8 cellular contexts compared by ENCODE assay signal in genomic region chr17:3710951-3711383, GRCh38. TPM values are rescaled to one million over a fixed set of nuclear protein-coding genes. Genes with fewer than 3 reads are reported as not detected.
DNase-seq lines count a peak whose midpoint lies in the region; ATAC-seq and TF ChIP-seq lines count a peak whose summit lies in the region.

No MANE protein-coding gene starts in this region.

- no peaks in the 10 kb centered on the region for H3K79me1 ChIP-seq in trophoblast cell (ENCODE audit: low read length)

- no peak overlapping the region for H2BK120ac ChIP-seq in trophoblast cell (ENCODE audit: insufficient read depth, low read length, poor library complexity)

- H3K9me3 Mint-ChIP-seq in activated T-helper 2 cell treated with anti-CD3 and anti-CD28 coated beads, Interferon-gamma antibody, Interleukin-2, Interleukin-4, amounts not matched to agents 10 μg/mL and 5 μg/mL and 100 μg/mL, durations not matched to agents 14 hours and 24 hours and 36 hours: no peaks in the 10 kb centered on the region

- H3K9me3 ChIP-seq in PC-9 (ENCODE audit: insufficient read depth, low read depth) (no peaks in the 10 kb centered on the region), trophoblast cell (ENCODE audit: insufficient read depth, low read depth, low read length) (no peaks in the 10 kb centered on the region)

- H3K4me1 Mint-ChIP-seq in activated T-helper 2 cell treated with anti-CD3 and anti-CD28 coated beads, Interferon-gamma antibody, Interleukin-2, Interleukin-4, amounts not matched to agents 10 μg/mL and 5 μg/mL and 100 μg/mL, durations not matched to agents 14 hours and 24 hours and 36 hours (ENCODE audit: low read depth): peaks cover 51% of the 10 kb centered on the region

- no peak overlapping the region for H3K14ac ChIP-seq in trophoblast cell (ENCODE audit: low read length)

- no peak overlapping the region for H4K8ac ChIP-seq in trophoblast cell (ENCODE audit: low read depth, low read length)

- H4K91ac ChIP-seq in trophoblast cell (ENCODE audit: low read depth, low read length): no peak overlapping the region

- DNase-seq in PC-9 (peak; percentile 41 to 81), trophoblast cell (peak; percentile 10 to 28), NCI-H526 (lab: John Stamatoyannopoulos, UW) (no peak), KBM-7 (no peak), NCI-H187 treated with DMSO at 0.1 percent for 48 hours (lab: John Stamatoyannopoulos, UW) (no peak)
- DNase-seq in activated T-helper 2 cell treated with anti-CD3 and anti-CD28 coated beads, Interferon-gamma antibody, Interleukin-2, Interleukin-4, amounts not matched to agents 10 μg/mL and 5 μg/mL and 100 μg/mL, durations not matched to agents 14 hours and 24 hours and 36 hours (ENCODE audit: low spot score): peak; percentile 79

- H3K27ac ChIP-seq in PC-9: peak overlapping the region; percentile 39
- H3K27ac ChIP-seq in trophoblast cell (ENCODE audit: low read depth, low read length): no peak overlapping the region

- no peak overlapping the region for H3K4ac ChIP-seq in trophoblast cell (ENCODE audit: low read depth, low read length)

- H3K36me3 Mint-ChIP-seq in activated T-helper 2 cell treated with anti-CD3 and anti-CD28 coated beads, Interferon-gamma antibody, Interleukin-2, Interleukin-4, amounts not matched to agents 10 μg/mL and 5 μg/mL and 100 μg/mL, durations not matched to agents 14 hours and 24 hours and 36 hours (ENCODE audit: low read depth): peaks cover 63% of the 10 kb centered on the region

- no CpG with 5 or more reads among the region's 5 CpGs for WGBS in trophoblast cell (ENCODE audit: extremely low coverage, insufficient coverage, insufficient read length)

- CTCF ChIA-PET in PC-9 (lab: Charles Lee): interaction anchor here (0.6 kb wide), 1 partner anchor 28 kb away, joined by 7 read pairs; no protein-coding TSS in a partner anchor

- H4K12ac ChIP-seq in trophoblast cell (ENCODE audit: low read depth, low read length): no peak overlapping the region

- intact Hi-C loops in PC-9 (cut with micrococcal nuclease; ENCODE audit: unreplicated experiment): no loop called here
- intact Hi-C loops in activated T-helper 2 cell treated with anti-CD3 and anti-CD28 coated beads, Interferon-gamma antibody, Interleukin-2, Interleukin-4, amounts not matched to agents 10 μg/mL and 5 μg/mL and 100 μg/mL, durations not matched to agents 14 hours and 24 hours and 36 hours (cut with micrococcal nuclease): loop anchor here (1.0 to 5.0 kb wide), 5 partner anchors 12 to 86 kb away; partner anchors contain the start of gene HASPIN

- in situ Hi-C loops in KBM-7 (cut with MboI; ENCODE audit: low pct_unique_long_range_greater_than_20kb, low sequenced_read_pairs): no loop called here

- H2BK12ac ChIP-seq in trophoblast cell (ENCODE audit: low read length): no peak overlapping the region

- POLR2A ChIA-PET in PC-9 (lab: Charles Lee; ENCODE audit: unreplicated experiment): interaction anchor here (0.6 kb wide), 1 partner anchor 16 kb away, joined by 3 read pairs; no protein-coding TSS in a partner anchor

- peak; percentile 92 for ATAC-seq in GM18868 (IDR thresholded peaks at IDR 0.05; ENCODE audit: unreplicated experiment)
- ATAC-seq in HG02870 (IDR thresholded peaks at IDR 0.05; ENCODE audit: unreplicated experiment): peak; percentile 86

- H3K9me2 ChIP-seq in PC-9 (ENCODE audit: insufficient read depth): no peaks in the 10 kb centered on the region; the same call in 1 of the 2 replicates

- H3K27me3 Mint-ChIP-seq in activated T-helper 2 cell treated with anti-CD3 and anti-CD28 coated beads, Interferon-gamma antibody, Interleukin-2, Interleukin-4, amounts not matched to agents 10 μg/mL and 5 μg/mL and 100 μg/mL, durations not matched to agents 14 hours and 24 hours and 36 hours (ENCODE audit: low read depth): no peaks in the 10 kb centered on the region

- peak overlapping the region; percentile 86 for H3K27ac Mint-ChIP-seq in activated T-helper 2 cell treated with anti-CD3 and anti-CD28 coated beads, Interferon-gamma antibody, Interleukin-2, Interleukin-4, amounts not matched to agents 10 μg/mL and 5 μg/mL and 100 μg/mL, durations not matched to agents 14 hours and 24 hours and 36 hours

- H3K4me3 Mint-ChIP-seq in activated T-helper 2 cell treated with anti-CD3 and anti-CD28 coated beads, Interferon-gamma antibody, Interleukin-2, Interleukin-4, amounts not matched to agents 10 μg/mL and 5 μg/mL and 100 μg/mL, durations not matched to agents 14 hours and 24 hours and 36 hours (ENCODE audit: low read depth): peak overlapping the region; percentile 50

- H3K79me2 ChIP-seq in PC-9 (ENCODE audit: low read depth) (no peaks in the 10 kb centered on the region), trophoblast cell (ENCODE audit: control insufficient read depth, insufficient read depth, low read length, poor library complexity) (no peaks in the 10 kb centered on the region)

- peak overlapping the region; percentile 32; the same call in 1 of the 2 replicates for H3K4me2 ChIP-seq in PC-9
- no peak overlapping the region for H3K4me2 ChIP-seq in trophoblast cell (ENCODE audit: low read length)

- no peak overlapping the region for H2AK5ac ChIP-seq in trophoblast cell (ENCODE audit: low read length)

- H4K20me1 ChIP-seq in PC-9 (ENCODE audit: insufficient read depth): no peaks in the 10 kb centered on the region

- no peak overlapping the region for H2BK5ac ChIP-seq in trophoblast cell (ENCODE audit: low read depth, low read length, poor library complexity)

- H3F3A ChIP-seq in PC-9 (ENCODE audit: insufficient read depth, low read depth): peaks cover 18% of the 10 kb centered on the region; the same call in 1 of the 2 replicates

- H3K27me3 ChIP-seq in PC-9 (ENCODE audit: insufficient read depth, low read depth) (no peaks in the 10 kb centered on the region), trophoblast cell (ENCODE audit: insufficient read depth, low read length) (no peaks in the 10 kb centered on the region)

- BruUV-seq in PC-9 (replicated peaks; lab: Mats Ljungman, UMichigan): no TSS peak

- H2AFZ ChIP-seq in PC-9 (no peak overlapping the region), trophoblast cell (ENCODE audit: insufficient read depth, low read length, poor library complexity) (no peak overlapping the region)

- TF ChIP-seq CTCF in PC-9 (conservative IDR thresholded peaks at IDR 0.05): no peak

- H3K4me3 ChIP-seq in PC-9 (no peak overlapping the region), trophoblast cell (ENCODE audit: low read depth, low read length) (no peak overlapping the region)

- no peak overlapping the region for H3K18ac ChIP-seq in trophoblast cell (ENCODE audit: low read length)

- H3K36me3 ChIP-seq in PC-9 (ENCODE audit: low read depth) (no peaks in the 10 kb centered on the region), trophoblast cell (ENCODE audit: control insufficient read depth in 1 of 2, insufficient read depth in 2 of 2, low read length in 2 of 2) (peaks cover 12 to 24% of the 10 kb centered on the region in 2 experiments)

- H3K9ac ChIP-seq in trophoblast cell (ENCODE audit: low read length): no peak overlapping the region

- no peak overlapping the region for H3K23ac ChIP-seq in trophoblast cell (ENCODE audit: low read length)

- H3K4me1 ChIP-seq in PC-9 (replicated peaks; ENCODE audit: insufficient read depth) (peaks cover 16% of the 10 kb centered on the region), trophoblast cell (ENCODE audit: control insufficient read depth in 1 of 2, insufficient read depth in 2 of 2, low read length in 2 of 2) (no peaks in the 10 kb centered on the region)

RNA-seq across cellular contexts. Expression of gene HASPIN, which starts 12.7 kb away (rescaled TPM):
- 25.1 and 26.8 TPM in 2 replicates for total RNA-seq in PC-9 (2021)
- 23.0 and 23.4 TPM in 2 replicates for total RNA-seq in activated T-helper 2 cell treated with anti-CD3 and anti-CD28 coated beads, Interferon-gamma antibody, Interleukin-2, Interleukin-4, amounts not matched to agents 10 μg/mL and 5 μg/mL and 100 μg/mL, durations not matched to agents 14 hours and 24 hours and 36 hours
- polyA plus RNA-seq in trophoblast cell (2013): 10.1 and 10.2 TPM in 2 replicates

RNA-seq across cellular contexts. Expression of gene P2RX5, which starts 15.0 kb away (rescaled TPM):
- 15.0 and 18.3 TPM in 2 replicates for total RNA-seq in PC-9 (2021)
- total RNA-seq in activated T-helper 2 cell treated with anti-CD3 and anti-CD28 coated beads, Interferon-gamma antibody, Interleukin-2, Interleukin-4, amounts not matched to agents 10 μg/mL and 5 μg/mL and 100 μg/mL, durations not matched to agents 14 hours and 24 hours and 36 hours: 111 and 118 TPM in 2 replicates
- 0.18 and 0.27 TPM in 2 replicates for polyA plus RNA-seq in trophoblast cell (2013)

RNA-seq across cellular contexts. Expression of gene EMC6, which starts 42.4 kb away (rescaled TPM):
- total RNA-seq in PC-9 (2021): 89.6 and 89.9 TPM in 2 replicates
- total RNA-seq in activated T-helper 2 cell treated with anti-CD3 and anti-CD28 coated beads, Interferon-gamma antibody, Interleukin-2, Interleukin-4, amounts not matched to agents 10 μg/mL and 5 μg/mL and 100 μg/mL, durations not matched to agents 14 hours and 24 hours and 36 hours: 61.7 and 64.9 TPM in 2 replicates
- polyA plus RNA-seq in trophoblast cell (2013): 115 and 116 TPM in 2 replicates

RNA-seq across cellular contexts. Expression of gene TAX1BP3, which starts 42.6 kb away (rescaled TPM):
- 147 and 168 TPM in 2 replicates for total RNA-seq in PC-9 (2021)
- 39.0 and 40.9 TPM in 2 replicates for total RNA-seq in activated T-helper 2 cell treated with anti-CD3 and anti-CD28 coated beads, Interferon-gamma antibody, Interleukin-2, Interleukin-4, amounts not matched to agents 10 μg/mL and 5 μg/mL and 100 μg/mL, durations not matched to agents 14 hours and 24 hours and 36 hours
- 98.6 and 103 TPM in 2 replicates for polyA plus RNA-seq in trophoblast cell (2013)

Comparison
In these comparisons a context has a peak if more than half of its experiments do, and no peak if none do; other contexts are left out.
1. DNase-seq: peak in PC-9 (2 of 2), activated T-helper 2 cell treated with anti-CD3 and anti-CD28 coated beads, Interferon-gamma antibody, Interleukin-2, Interleukin-4, amounts not matched to agents 10 μg/mL and 5 μg/mL and 100 μg/mL, durations not matched to agents 14 hours and 24 hours and 36 hours (single experiment) and trophoblast cell (2 of 2); none in NCI-H526 (0 of 2), KBM-7 (single experiment) and NCI-H187 treated with DMSO at 0.1 percent for 48 hours (single experiment).